1 cellular context compared by ENCODE assay signal in the genomic region with DNA sequence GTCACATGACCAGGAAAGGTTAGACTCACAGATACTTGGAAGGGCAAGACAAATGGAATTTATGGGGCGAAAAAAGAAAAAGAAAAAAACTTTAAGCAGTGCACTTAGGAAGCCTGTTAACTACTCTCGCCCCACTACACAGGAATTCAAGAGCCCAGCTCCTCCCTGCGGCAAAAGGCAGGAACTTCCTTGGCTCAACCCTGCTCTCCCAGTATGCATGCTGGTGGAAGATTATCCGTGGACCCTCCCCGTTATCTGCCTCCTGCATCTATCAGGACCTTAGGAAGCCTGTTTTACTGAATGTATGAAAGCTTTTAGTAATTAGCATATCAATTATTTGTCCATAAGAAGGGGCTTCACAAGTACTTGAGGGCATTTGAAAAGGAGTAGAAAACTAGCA.
TF ChIP-seq lines count a peak whose summit lies in the region.

No MANE protein-coding gene starts in this region.

TF ChIP-seq in H1, 55 proteins besides CTCF, POLR2A, EP300 and RAD21:
- TF ChIP-seq TEAD4 (IDR thresholded peaks at IDR 0.05; ENCODE audit: low read depth, low read length) (0 out of 2 replicates have a peak, but pooled peaks have one; percentile 24), RBBP5 (IDR thresholded peaks at IDR 0.05; ENCODE audit: borderline replicate concordance, low read depth, low read length) (no peak)
